ENCODE assay signal across 37 cellular contexts in the genomic region with DNA sequence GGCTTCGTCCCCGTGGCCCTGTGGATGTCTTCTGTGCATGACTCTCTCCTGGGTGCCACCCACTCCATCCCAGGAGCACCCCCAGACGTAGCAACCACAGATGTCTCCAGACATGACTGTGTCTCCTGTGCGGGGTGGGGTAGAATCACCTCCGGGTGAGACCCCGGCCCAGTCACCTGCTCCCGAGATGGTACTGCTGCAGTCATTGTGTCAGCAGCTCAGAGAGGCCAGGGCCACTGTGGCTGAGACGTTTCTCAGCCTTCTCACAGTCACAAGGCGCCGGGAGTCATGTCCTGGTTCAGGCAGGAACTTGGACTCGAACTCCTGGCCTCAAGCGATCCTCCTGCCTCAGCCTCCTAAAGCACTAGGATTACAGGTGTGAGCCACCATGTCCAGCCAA. TPM values are rescaled to one million over a fixed set of nuclear protein-coding genes. Genes with fewer than 3 reads are reported as not detected.
"Had no signal": no experiment of that assay in that cellular context is flagged by ENCODE, and none has a peak within 500 bp of the region (broad histone marks: within the 10 kb centered on the region; RNA-seq: fewer than 3 reads in every experiment).

No MANE protein-coding gene starts in this region.

- H3K9me3 ChIP-seq: adrenal gland, body of pancreas, breast epithelium had no signal

- H3K36me3 Mint-ChIP-seq: activated naive CD4-positive, alpha-beta T cell treated with anti-CD3 and anti-CD28 coated beads, Interleukin-2, amount 50 U/mL, for 72 hours; activated naive CD8-positive, alpha-beta T cell treated with anti-CD3 and anti-CD28 coated beads for 36 hours had no signal

- H3K9me3 Mint-ChIP-seq: activated B cell treated with CpG ODN at 0.5 μM for 24 hours; activated CD4-positive, alpha-beta T cell treated with anti-CD3 and anti-CD28 coated beads, Interleukin-2, amount 10 ng/mL, durations not matched to agents 24 days and 14 days; activated CD8-positive, alpha-beta T cell treated with anti-CD3 and anti-CD28 coated beads for 36 hours; activated naive CD4-positive, alpha-beta T cell treated with anti-CD3 and anti-CD28 coated beads for 36 hours; activated naive CD4-positive, alpha-beta T cell treated with anti-CD3 and anti-CD28 coated beads, Interleukin-2, amount 50 U/mL, for 72 hours; activated naive CD8-positive, alpha-beta T cell treated with anti-CD3 and anti-CD28 coated beads for 36 hours; activated T-cell treated with anti-CD3 and anti-CD28 coated beads, Interleukin-2, amount 50 U/mL, for 4 hours; activated T-cell treated with anti-CD3 and anti-CD28 coated beads, Interleukin-2, amount 50 U/mL, for 72 hours; activated T-helper 1 cell treated with anti-CD3 and anti-CD28 coated beads, Interleukin-12 subunit alpha, Interleukin-12 subunit beta, Interleukin-2, Interleukin-4 antibody, amounts not matched to agents 30 ng/mL and 10 ng/mL and 1 ng/mL, durations not matched to agents 14 hours and 24 hours and 36 hours; activated T-helper 17 cell treated with anti-CD3 and anti-CD28 coated beads, Interleukin-2, amount 50 U/mL, for 72 hours; T-helper 1 cell treated with Interleukin-12 subunit alpha and Interleukin-12 subunit beta and Interleukin-4 antibody, amounts not matched to agents 30 μg/mL and 1 μg/mL, for 36 hours; T-helper 2 cell treated with Interferon-gamma antibody and Interleukin-4, amounts not matched to agents 5 μg/mL and 100 μg/mL, for 36 hours had no signal

- H3K27me3 Mint-ChIP-seq: activated B cell treated with CpG ODN at 0.5 μM for 24 hours; activated CD4-positive, alpha-beta T cell treated with anti-CD3 and anti-CD28 coated beads, Interleukin-2, amount 10 ng/mL, durations not matched to agents 24 days and 14 days; activated CD8-positive, alpha-beta T cell treated with anti-CD3 and anti-CD28 coated beads for 36 hours; activated naive CD8-positive, alpha-beta T cell treated with anti-CD3 and anti-CD28 coated beads for 36 hours; activated T-helper 17 cell treated with anti-CD3 and anti-CD28 coated beads, Interleukin-2, amount 50 U/mL, for 72 hours had no signal

- FAIRE-seq: astrocyte, TTC549 had no signal

- H3K4me1 Mint-ChIP-seq: activated B cell treated with CpG ODN at 0.5 μM for 24 hours; activated CD4-positive, alpha-beta T cell treated with anti-CD3 and anti-CD28 coated beads, Interleukin-2, amount 10 ng/mL, durations not matched to agents 24 days and 14 days; activated naive CD8-positive, alpha-beta T cell treated with anti-CD3 and anti-CD28 coated beads for 36 hours; activated T-helper 17 cell treated with anti-CD3 and anti-CD28 coated beads, Interleukin-2, amount 50 U/mL, for 72 hours had no signal

- ATAC-seq: activated CD8-positive, alpha-beta T cell treated with anti-CD3 and anti-CD28 coated beads for 36 hours; activated naive CD4-positive, alpha-beta T cell treated with anti-CD3 and anti-CD28 coated beads, Interleukin-2, amount 50 U/mL, for 72 hours; activated T-cell treated with anti-CD3 and anti-CD28 coated beads, Interleukin-2, amount 50 U/mL, for 4 hours; activated T-cell treated with anti-CD3 and anti-CD28 coated beads, Interleukin-2, amount 50 U/mL, for 72 hours; activated T-helper 17 cell treated with anti-CD3 and anti-CD28 coated beads, Interleukin-2, amount 50 U/mL, for 72 hours; body of pancreas had no signal

- DNase-seq: activated B cell treated with CpG ODN at 0.5 μM for 24 hours; activated CD4-positive, alpha-beta T cell treated with anti-CD3 and anti-CD28 coated beads for 4 hours; activated CD4-positive, alpha-beta T cell treated with anti-CD3 and anti-CD28 coated beads, Interleukin-2, amount 10 ng/mL, durations not matched to agents 24 days and 14 days; activated CD4-positive, alpha-beta T cell treated with anti-CD3 and anti-CD28 coated beads, Interleukin-2, amount 50 U/mL, for 1 hour; activated CD4-positive, alpha-beta T cell treated with anti-CD3 and anti-CD28 coated beads, Interleukin-2, amount 50 U/mL, for 4 hours; activated CD4-positive, CD25-positive, alpha-beta regulatory T cell treated with anti-CD3 and anti-CD28 coated beads, Interleukin-2, amount 50 U/mL, for 72 hours; activated CD8-positive, alpha-beta memory T cell treated with anti-CD3 and anti-CD28 coated beads, Interleukin-2, amount 50 U/mL, for 4 hours; activated CD8-positive, alpha-beta T cell treated with anti-CD3 and anti-CD28 coated beads for 36 hours; activated effector memory CD4-positive, alpha-beta T cell treated with anti-CD3 and anti-CD28 coated beads, Interleukin-2, amount 50 U/mL, for 16 hours; activated gamma-delta T cell treated with Interleukin-2 at 50 U/mL for 16 hours; activated naive CD4-positive, alpha-beta T cell; activated naive CD4-positive, alpha-beta T cell treated with anti-CD3 and anti-CD28 coated beads for 36 hours; activated naive CD4-positive, alpha-beta T cell treated with anti-CD3 and anti-CD28 coated beads, Interleukin-2, amount 50 U/mL, for 16 hours; activated naive CD8-positive, alpha-beta T cell treated with anti-CD3 and anti-CD28 coated beads for 36 hours; activated T-cell treated with anti-CD3 and anti-CD28 coated beads for 4 hours; activated T-cell treated with anti-CD3 and anti-CD28 coated beads, Interleukin-2, amount 50 U/mL, for 1 hour; activated T-cell treated with anti-CD3 and anti-CD28 coated beads, Interleukin-2, amount 50 U/mL, for 4 hours; activated T-cell treated with anti-CD3 and anti-CD28 coated beads, Interleukin-2, amount 50 U/mL, for 72 hours; adrenal gland; amniotic stem cell; aorta; body of pancreas; brain microvascular endothelial cell; central memory CD4-positive, alpha-beta T cell; T-helper 2 cell; T-helper 9 cell had no signal

- H3K4me1 ChIP-seq: adrenal gland, body of pancreas, breast epithelium had no signal

- H3K4me3 ChIP-seq: adrenal gland, body of pancreas, breast epithelium had no signal

- H3K4me3 Mint-ChIP-seq: activated B cell treated with CpG ODN at 0.5 μM for 24 hours; activated CD4-positive, alpha-beta T cell treated with anti-CD3 and anti-CD28 coated beads, Interleukin-2, amount 10 ng/mL, durations not matched to agents 24 days and 14 days; activated CD8-positive, alpha-beta T cell treated with anti-CD3 and anti-CD28 coated beads for 36 hours; activated naive CD4-positive, alpha-beta T cell treated with anti-CD3 and anti-CD28 coated beads for 36 hours; activated naive CD8-positive, alpha-beta T cell treated with anti-CD3 and anti-CD28 coated beads for 36 hours; activated T-cell treated with anti-CD3 and anti-CD28 coated beads, Interleukin-2, amount 50 U/mL, for 4 hours; activated T-cell treated with anti-CD3 and anti-CD28 coated beads, Interleukin-2, amount 50 U/mL, for 72 hours; activated T-helper 1 cell treated with anti-CD3 and anti-CD28 coated beads, Interleukin-12 subunit alpha, Interleukin-12 subunit beta, Interleukin-2, Interleukin-4 antibody, amounts not matched to agents 30 ng/mL and 10 ng/mL and 1 ng/mL, durations not matched to agents 14 hours and 24 hours and 36 hours; activated T-helper 17 cell treated with anti-CD3 and anti-CD28 coated beads, Interleukin-2, amount 50 U/mL, for 72 hours; T-helper 1 cell treated with Interleukin-12 subunit alpha and Interleukin-12 subunit beta and Interleukin-4 antibody, amounts not matched to agents 30 μg/mL and 1 μg/mL, for 36 hours; T-helper 2 cell treated with Interferon-gamma antibody and Interleukin-4, amounts not matched to agents 5 μg/mL and 100 μg/mL, for 36 hours had no signal

- H3K27ac Mint-ChIP-seq: activated B cell treated with CpG ODN at 0.5 μM for 24 hours; activated CD4-positive, alpha-beta T cell treated with anti-CD3 and anti-CD28 coated beads, Interleukin-2, amount 10 ng/mL, durations not matched to agents 24 days and 14 days; activated CD8-positive, alpha-beta T cell treated with anti-CD3 and anti-CD28 coated beads for 36 hours; activated naive CD4-positive, alpha-beta T cell treated with anti-CD3 and anti-CD28 coated beads for 36 hours; activated naive CD4-positive, alpha-beta T cell treated with anti-CD3 and anti-CD28 coated beads, Interleukin-2, amount 50 U/mL, for 72 hours; activated naive CD8-positive, alpha-beta T cell treated with anti-CD3 and anti-CD28 coated beads for 36 hours; activated T-cell treated with anti-CD3 and anti-CD28 coated beads, Interleukin-2, amount 50 U/mL, for 72 hours; activated T-helper 1 cell treated with anti-CD3 and anti-CD28 coated beads, Interleukin-12 subunit alpha, Interleukin-12 subunit beta, Interleukin-2, Interleukin-4 antibody, amounts not matched to agents 30 ng/mL and 10 ng/mL and 1 ng/mL, durations not matched to agents 14 hours and 24 hours and 36 hours; activated T-helper 17 cell treated with anti-CD3 and anti-CD28 coated beads, Interleukin-2, amount 50 U/mL, for 72 hours; T-helper 1 cell treated with Interleukin-12 subunit alpha and Interleukin-12 subunit beta and Interleukin-4 antibody, amounts not matched to agents 30 μg/mL and 1 μg/mL, for 36 hours; T-helper 2 cell treated with Interferon-gamma antibody and Interleukin-4, amounts not matched to agents 5 μg/mL and 100 μg/mL, for 36 hours had no signal

- H3K27ac ChIP-seq: adrenal gland, body of pancreas, brain microvascular endothelial cell, breast epithelium, VCaP had no signal

RNA-seq across cellular contexts. Expression of a gene that starts 22.1 kb away (rescaled TPM):
- total RNA-seq: activated B cell treated with CpG ODN at 0.5 μM for 24 hours; activated naive CD4-positive, alpha-beta T cell treated with anti-CD3 and anti-CD28 coated beads for 36 hours; aorta; cardiac septum had no signal

RNA-seq across cellular contexts. Expression of a gene that starts 23.8 kb away (rescaled TPM):
- total RNA-seq: astrocyte, cerebellum had no signal
